In the genomic region with DNA sequence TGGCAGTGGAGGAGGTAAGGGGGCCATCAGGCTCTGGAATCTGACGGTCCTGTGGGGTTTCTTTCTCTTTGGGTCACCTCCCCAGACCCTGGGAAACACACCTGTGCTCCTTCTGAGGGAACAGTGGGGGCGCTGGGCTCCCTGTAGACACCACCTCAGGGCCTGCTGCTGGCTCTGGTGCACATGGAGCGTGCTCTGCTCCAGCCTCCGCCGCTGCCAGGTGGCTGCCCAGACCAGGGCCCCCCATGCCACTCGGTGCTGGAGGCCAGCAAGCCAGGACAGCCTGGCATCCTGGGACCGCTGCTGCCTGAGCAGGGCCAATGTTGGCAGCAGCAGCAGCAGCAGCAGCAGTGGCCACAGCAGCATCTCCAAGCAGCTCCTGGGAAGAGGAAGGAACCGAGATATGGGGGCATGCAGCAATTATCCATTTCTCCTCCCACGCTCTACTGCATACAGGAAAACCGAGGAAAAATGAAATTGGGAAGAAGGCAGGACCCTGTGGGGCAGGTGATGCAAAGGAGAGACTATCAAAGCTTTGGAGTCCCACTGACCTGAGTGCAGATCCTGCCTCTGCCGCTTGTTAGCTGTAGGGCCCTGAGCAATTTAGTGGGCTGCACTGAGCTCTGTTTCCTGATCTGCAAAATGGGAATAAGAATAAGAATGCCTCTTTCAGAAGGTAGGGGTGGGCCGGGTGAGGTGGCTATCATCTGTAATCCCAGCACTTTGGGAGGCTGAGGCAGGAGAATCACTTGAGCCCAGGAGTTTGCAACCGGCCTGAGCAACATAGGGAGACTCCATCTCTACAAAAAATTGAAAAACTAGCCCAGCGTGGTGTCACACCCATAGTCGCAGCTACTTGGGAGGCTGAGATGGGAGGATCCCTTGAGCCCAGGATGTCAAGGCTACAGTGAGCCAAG, we compare ENCODE assay signal across 8 cellular contexts. TPM values are rescaled to one million over a fixed set of nuclear protein-coding genes. Genes with fewer than 3 reads are reported as not detected.
A peak's percentile ranks its signal among the peaks of the same experiment; 100 is the strongest.
DNase-seq lines count a peak whose midpoint lies in the region; ATAC-seq and TF ChIP-seq lines count a peak whose summit lies in the region.

No MANE protein-coding gene starts in this region.

- H3K79me2 ChIP-seq in trophoblast cell (ENCODE audit: control insufficient read depth, insufficient read depth, low read length, poor library complexity), result no peaks in the 10 kb centered on the region

- BruUV-seq in Panc1 (replicated peaks; lab: Mats Ljungman, UMichigan), result no TSS peak

- intact Hi-C loops in Panc1 (cut with micrococcal nuclease; ENCODE audit: unreplicated experiment), result no loop called here

- H4K8ac ChIP-seq in trophoblast cell (ENCODE audit: low read depth, low read length), result no peak overlapping the region

- H3K27me3 ChIP-seq in Panc1 (ENCODE audit: control insufficient read depth, insufficient read depth, low read length) (no peaks in the 10 kb centered on the region), trophoblast cell (ENCODE audit: insufficient read depth, low read length) (no peaks in the 10 kb centered on the region)

- ATAC-seq in Panc1 (0 out of 2 replicates have a peak, but pooled peaks have one; percentile 2), HG03139 (IDR thresholded peaks at IDR 0.05; ENCODE audit: unreplicated experiment) (no peak)

- H2BK5ac ChIP-seq in trophoblast cell (ENCODE audit: low read depth, low read length, poor library complexity), result no peak overlapping the region

- H2BK12ac ChIP-seq in trophoblast cell (ENCODE audit: low read length), result no peak overlapping the region

- H2BK120ac ChIP-seq in trophoblast cell (ENCODE audit: insufficient read depth, low read length, poor library complexity), result no peak overlapping the region

- no peak overlapping the region for H4K12ac ChIP-seq in trophoblast cell (ENCODE audit: low read depth, low read length)

- no peak overlapping the region for H3K14ac ChIP-seq in trophoblast cell (ENCODE audit: low read length)

- H3K4ac ChIP-seq in trophoblast cell (ENCODE audit: low read depth, low read length), result no peak overlapping the region

- CTCF ChIA-PET in Panc1 (lab: Charles Lee), result no interaction called here

- peak overlapping the region; percentile 52 for H2AFZ ChIP-seq in trophoblast cell (ENCODE audit: insufficient read depth, low read length, poor library complexity)

- TF ChIP-seq CTCF in Panc1 (IDR thresholded peaks at IDR 0.05) (no peak), epithelial cell of proximal tubule (conservative IDR thresholded peaks at IDR 0.05; ENCODE audit: low read depth, low read length) (no peak)

- H3K9me3 ChIP-seq in Panc1 (ENCODE audit: control insufficient read depth, insufficient read depth, low read depth, low read length) (no peaks in the 10 kb centered on the region), trophoblast cell (ENCODE audit: insufficient read depth, low read depth, low read length) (no peaks in the 10 kb centered on the region)

- H3K27ac ChIP-seq in Panc1 (ENCODE audit: low read length), result peak overlapping the region; percentile 89
- no peak overlapping the region for H3K27ac ChIP-seq in trophoblast cell (ENCODE audit: low read depth, low read length)

- H3K79me1 ChIP-seq in trophoblast cell (ENCODE audit: low read length), result peaks cover 2% of the 10 kb centered on the region

- peak overlapping the region; percentile 61 to 82 for H3K4me3 ChIP-seq in Panc1 (ENCODE audit: low read depth in 2 of 2, low read length in 2 of 2)
- H3K4me3 ChIP-seq in epithelial cell of proximal tubule (ENCODE audit: low read depth, low read length), result peak overlapping the region; percentile 67
- no peak overlapping the region for H3K4me3 ChIP-seq in trophoblast cell (ENCODE audit: low read depth, low read length)

- DNase-seq in D341Med (ENCODE audit: low spot score) (peak; percentile 44), Panc1 (ENCODE audit: low read depth, low spot score) (no peak), epithelial cell of proximal tubule (ENCODE audit: low read depth) (no peak), trophoblast cell (no peak), NCI-H524 (lab: John Stamatoyannopoulos, UW) (no peak), cortex of kidney (lab: John Stamatoyannopoulos, UW) (no peak)
- DNase-seq in activated CD8-positive, alpha-beta memory T cell treated with anti-CD3 and anti-CD28 coated beads, Interleukin-2, amount 50 U/mL, for 4 hours, result no peak

- WGBS in trophoblast cell (ENCODE audit: extremely low coverage, insufficient coverage, insufficient read length), result no CpG with 5 or more reads among the region's 15 CpGs

- no peaks in the 10 kb centered on the region for H3K4me1 ChIP-seq in Panc1 (ENCODE audit: control insufficient read depth, insufficient read depth, low read length)
- H3K4me1 ChIP-seq in trophoblast cell (ENCODE audit: control insufficient read depth in 1 of 2, insufficient read depth in 2 of 2, low read length in 2 of 2), result peaks cover 0 to 4% of the 10 kb centered on the region in 2 experiments

- H3K36me3 ChIP-seq in Panc1 (ENCODE audit: control insufficient read depth, insufficient read depth, low read length), result no peaks in the 10 kb centered on the region
- no peaks in the 10 kb centered on the region for H3K36me3 ChIP-seq in trophoblast cell (ENCODE audit: control insufficient read depth in 1 of 2, insufficient read depth in 2 of 2, low read length in 2 of 2)

- no peak overlapping the region for H3K18ac ChIP-seq in trophoblast cell (ENCODE audit: low read length)

- no peak overlapping the region for H4K91ac ChIP-seq in trophoblast cell (ENCODE audit: low read depth, low read length)

- in situ Hi-C loops in Panc1 (cut with HindIII; ENCODE audit: low pct_unique_long_range_greater_than_20kb, low sequenced_read_pairs), result no loop called here

- POLR2A ChIA-PET in Panc1 (lab: Charles Lee), result no interaction called here

- no peak overlapping the region for H2AK5ac ChIP-seq in trophoblast cell (ENCODE audit: low read length)

- no peak overlapping the region for H3K23ac ChIP-seq in trophoblast cell (ENCODE audit: low read length)

- no peak overlapping the region for H3K4me2 ChIP-seq in trophoblast cell (ENCODE audit: low read length)

- no peak overlapping the region for H3K9ac ChIP-seq in trophoblast cell (ENCODE audit: low read length)

RNA-seq across cellular contexts. Expression of a gene that starts 0.8 kb away (rescaled TPM):
- total RNA-seq in Panc1 (2021; ENCODE audit: unreplicated experiment), result 21.8 TPM
- 30.0 TPM for polyA plus RNA-seq in Panc1 (2012; ENCODE audit: insufficient read length)
- total RNA-seq in epithelial cell of proximal tubule, result 15.7 and 17.4 TPM in 2 replicates
- polyA plus RNA-seq in trophoblast cell (2013), result 0.94 and 1.1 TPM in 2 replicates

RNA-seq across cellular contexts. Expression of a gene that starts 8.2 kb away (rescaled TPM):
- not detected for total RNA-seq in Panc1 (2021; ENCODE audit: unreplicated experiment)
- polyA plus RNA-seq in Panc1 (2012; ENCODE audit: insufficient read length), result not detected
- total RNA-seq in epithelial cell of proximal tubule, result not detected in 2 replicates
- 0.12 and 0.22 TPM in 2 replicates for polyA plus RNA-seq in trophoblast cell (2013)

RNA-seq across cellular contexts. Expression of a gene that starts 12.5 kb away (rescaled TPM):
- total RNA-seq in Panc1 (2021; ENCODE audit: unreplicated experiment) (1.5 TPM), epithelial cell of proximal tubule (not detected in 2 replicates)
- 1.6 TPM for polyA plus RNA-seq in Panc1 (2012; ENCODE audit: insufficient read length)
- 0.01 TPM in 2 replicates for polyA plus RNA-seq in trophoblast cell (2013)

RNA-seq across cellular contexts. Expression of a gene that starts 38.7 kb away (rescaled TPM):
- total RNA-seq in Panc1 (2021; ENCODE audit: unreplicated experiment) (141 TPM), epithelial cell of proximal tubule (89.4 and 150 TPM in 2 replicates)
- 195 TPM for polyA plus RNA-seq in Panc1 (2012; ENCODE audit: insufficient read length)
- 171 and 172 TPM in 2 replicates for polyA plus RNA-seq in trophoblast cell (2013)
